ENCODE assay signal across 23 cellular contexts in the genomic region with DNA sequence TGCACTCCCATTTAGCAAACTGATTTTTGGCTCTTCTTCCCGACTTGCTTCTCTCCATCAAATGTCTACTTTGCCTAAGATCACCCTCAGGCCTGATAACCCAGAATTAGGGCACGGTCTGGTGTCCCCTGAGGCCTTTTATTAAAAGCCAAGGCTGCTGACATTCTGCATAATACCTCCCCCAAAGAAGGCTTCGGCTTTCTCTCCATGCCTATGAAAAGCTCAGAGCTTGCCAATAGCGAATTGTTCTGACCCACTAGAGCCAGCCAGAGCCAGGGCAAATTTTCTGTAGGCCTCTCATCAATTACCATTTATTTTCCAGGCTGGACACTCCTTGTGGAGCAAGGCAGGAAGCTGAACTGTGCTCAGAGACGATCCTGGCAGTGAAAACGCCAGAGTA.
"Had no signal": no experiment of that assay in that cellular context is flagged by ENCODE, and none has a peak within 500 bp of the region (broad histone marks: within the 10 kb centered on the region; RNA-seq: fewer than 3 reads in every experiment).

No MANE protein-coding gene starts in this region.

- H3K4me3 ChIP-seq: body of pancreas, colonic mucosa, gastroesophageal sphincter, left lung, ovary, psoas muscle, right lobe of liver, skin epidermis, upper lobe of left lung had no signal

- H3K27ac ChIP-seq: body of pancreas, colonic mucosa, gastroesophageal sphincter, left lung, neutrophil, ovary, psoas muscle, right lobe of liver, skin epidermis, upper lobe of left lung, WERI-Rb-1 had no signal

- H3K27me3 ChIP-seq: body of pancreas, colonic mucosa, gastroesophageal sphincter, left lung, neutrophil, ovary, right lobe of liver, upper lobe of left lung had no signal

- ATAC-seq: activated CD8-positive, alpha-beta memory T cell treated with anti-CD3 and anti-CD28 coated beads, Interleukin-2, amount 10 ng/mL, durations not matched to agents 7 days and 5 days; activated CD8-positive, alpha-beta T cell treated with anti-CD3 and anti-CD28 coated beads for 36 hours; activated naive CD8-positive, alpha-beta T cell treated with anti-CD3 and anti-CD28 coated beads, Interleukin-2, amount 50 U/mL, for 24 hours; body of pancreas; gastroesophageal sphincter; left lung; natural killer cell treated with Interleukin-12 subunit alpha and Interleukin-12 subunit beta and Interleukin-15 and Interleukin-18, amount 100 ng/mL, for 72 hours; psoas muscle; right lobe of liver; T-cell had no signal

- DNase-seq: activated CD4-positive, alpha-beta T cell treated with anti-CD3 and anti-CD28 coated beads, Interleukin-2, amount 10 ng/mL, durations not matched to agents 7 days and 5 days; activated CD4-positive, CD25-positive, alpha-beta regulatory T cell treated with anti-CD3 and anti-CD28 coated beads, Interleukin-2, amount 50 U/mL, for 72 hours; activated CD8-positive, alpha-beta memory T cell treated with anti-CD3 and anti-CD28 coated beads, Interleukin-2, amount 10 ng/mL, durations not matched to agents 7 days and 5 days; activated CD8-positive, alpha-beta T cell treated with anti-CD3 and anti-CD28 coated beads for 36 hours; activated effector memory CD4-positive, alpha-beta T cell treated with anti-CD3 and anti-CD28 coated beads, Interleukin-2, amount 50 U/mL, for 16 hours; activated naive CD4-positive, alpha-beta T cell treated with anti-CD3 and anti-CD28 coated beads, Interleukin-2, amount 10 ng/mL, durations not matched to agents 7 days and 5 days; activated naive CD8-positive, alpha-beta T cell treated with anti-CD3 and anti-CD28 coated beads, Interleukin-2, amount 50 U/mL, for 24 hours; activated T-cell treated with anti-CD3 and anti-CD28 coated beads for 4 hours; body of pancreas; colonic mucosa; left lung; mammary epithelial cell; ovary; psoas muscle; stimulated activated naive CD4-positive, alpha-beta T cell; T-cell; WERI-Rb-1 had no signal
